ENCODE assay signal across 1 cellular context in the genomic region with DNA sequence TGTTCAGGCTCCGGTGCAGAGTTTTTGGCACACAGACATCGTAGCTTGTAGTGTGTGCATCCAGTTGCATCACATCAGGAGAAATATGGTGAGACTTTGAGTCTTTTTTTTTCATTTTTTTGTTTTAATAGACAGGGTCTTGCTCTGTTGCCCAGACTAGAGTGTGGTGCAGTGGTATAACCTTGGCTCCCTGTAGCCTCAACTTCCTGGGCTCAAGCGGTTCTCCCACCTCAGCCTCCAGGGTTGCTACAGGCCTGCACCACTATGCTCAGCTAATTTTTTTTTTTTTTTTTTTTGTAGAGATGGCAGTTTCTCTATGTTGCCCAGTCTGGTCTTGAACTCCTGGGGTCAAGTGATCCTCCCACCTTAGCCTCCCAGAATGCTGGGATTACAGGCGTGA.
TF ChIP-seq lines count a peak whose summit lies in the region.

No MANE protein-coding gene starts in this region.

TF ChIP-seq in H1, 55 proteins besides CTCF, POLR2A, EP300 and RAD21:
- TF ChIP-seq NANOG (IDR thresholded peaks at IDR 0.05; ENCODE audit: insufficient read depth, low read depth, low read length, poor library complexity, severe bottlenecking), result no peak
- no peak for TF ChIP-seq POU5F1 (IDR thresholded peaks at IDR 0.05; ENCODE audit: low read depth, low read length)
- no peak for TF ChIP-seq CREB1 (IDR thresholded peaks at IDR 0.05)
- no peak for TF ChIP-seq SUZ12 (IDR thresholded peaks at IDR 0.05; ENCODE audit: low read length)
- no peak for TF ChIP-seq RNF2 (IDR thresholded peaks at IDR 0.05; ENCODE audit: borderline replicate concordance, low read depth, low read length, missing control alignments, poor library complexity, severe bottlenecking)
- TF ChIP-seq, protein P1, sequence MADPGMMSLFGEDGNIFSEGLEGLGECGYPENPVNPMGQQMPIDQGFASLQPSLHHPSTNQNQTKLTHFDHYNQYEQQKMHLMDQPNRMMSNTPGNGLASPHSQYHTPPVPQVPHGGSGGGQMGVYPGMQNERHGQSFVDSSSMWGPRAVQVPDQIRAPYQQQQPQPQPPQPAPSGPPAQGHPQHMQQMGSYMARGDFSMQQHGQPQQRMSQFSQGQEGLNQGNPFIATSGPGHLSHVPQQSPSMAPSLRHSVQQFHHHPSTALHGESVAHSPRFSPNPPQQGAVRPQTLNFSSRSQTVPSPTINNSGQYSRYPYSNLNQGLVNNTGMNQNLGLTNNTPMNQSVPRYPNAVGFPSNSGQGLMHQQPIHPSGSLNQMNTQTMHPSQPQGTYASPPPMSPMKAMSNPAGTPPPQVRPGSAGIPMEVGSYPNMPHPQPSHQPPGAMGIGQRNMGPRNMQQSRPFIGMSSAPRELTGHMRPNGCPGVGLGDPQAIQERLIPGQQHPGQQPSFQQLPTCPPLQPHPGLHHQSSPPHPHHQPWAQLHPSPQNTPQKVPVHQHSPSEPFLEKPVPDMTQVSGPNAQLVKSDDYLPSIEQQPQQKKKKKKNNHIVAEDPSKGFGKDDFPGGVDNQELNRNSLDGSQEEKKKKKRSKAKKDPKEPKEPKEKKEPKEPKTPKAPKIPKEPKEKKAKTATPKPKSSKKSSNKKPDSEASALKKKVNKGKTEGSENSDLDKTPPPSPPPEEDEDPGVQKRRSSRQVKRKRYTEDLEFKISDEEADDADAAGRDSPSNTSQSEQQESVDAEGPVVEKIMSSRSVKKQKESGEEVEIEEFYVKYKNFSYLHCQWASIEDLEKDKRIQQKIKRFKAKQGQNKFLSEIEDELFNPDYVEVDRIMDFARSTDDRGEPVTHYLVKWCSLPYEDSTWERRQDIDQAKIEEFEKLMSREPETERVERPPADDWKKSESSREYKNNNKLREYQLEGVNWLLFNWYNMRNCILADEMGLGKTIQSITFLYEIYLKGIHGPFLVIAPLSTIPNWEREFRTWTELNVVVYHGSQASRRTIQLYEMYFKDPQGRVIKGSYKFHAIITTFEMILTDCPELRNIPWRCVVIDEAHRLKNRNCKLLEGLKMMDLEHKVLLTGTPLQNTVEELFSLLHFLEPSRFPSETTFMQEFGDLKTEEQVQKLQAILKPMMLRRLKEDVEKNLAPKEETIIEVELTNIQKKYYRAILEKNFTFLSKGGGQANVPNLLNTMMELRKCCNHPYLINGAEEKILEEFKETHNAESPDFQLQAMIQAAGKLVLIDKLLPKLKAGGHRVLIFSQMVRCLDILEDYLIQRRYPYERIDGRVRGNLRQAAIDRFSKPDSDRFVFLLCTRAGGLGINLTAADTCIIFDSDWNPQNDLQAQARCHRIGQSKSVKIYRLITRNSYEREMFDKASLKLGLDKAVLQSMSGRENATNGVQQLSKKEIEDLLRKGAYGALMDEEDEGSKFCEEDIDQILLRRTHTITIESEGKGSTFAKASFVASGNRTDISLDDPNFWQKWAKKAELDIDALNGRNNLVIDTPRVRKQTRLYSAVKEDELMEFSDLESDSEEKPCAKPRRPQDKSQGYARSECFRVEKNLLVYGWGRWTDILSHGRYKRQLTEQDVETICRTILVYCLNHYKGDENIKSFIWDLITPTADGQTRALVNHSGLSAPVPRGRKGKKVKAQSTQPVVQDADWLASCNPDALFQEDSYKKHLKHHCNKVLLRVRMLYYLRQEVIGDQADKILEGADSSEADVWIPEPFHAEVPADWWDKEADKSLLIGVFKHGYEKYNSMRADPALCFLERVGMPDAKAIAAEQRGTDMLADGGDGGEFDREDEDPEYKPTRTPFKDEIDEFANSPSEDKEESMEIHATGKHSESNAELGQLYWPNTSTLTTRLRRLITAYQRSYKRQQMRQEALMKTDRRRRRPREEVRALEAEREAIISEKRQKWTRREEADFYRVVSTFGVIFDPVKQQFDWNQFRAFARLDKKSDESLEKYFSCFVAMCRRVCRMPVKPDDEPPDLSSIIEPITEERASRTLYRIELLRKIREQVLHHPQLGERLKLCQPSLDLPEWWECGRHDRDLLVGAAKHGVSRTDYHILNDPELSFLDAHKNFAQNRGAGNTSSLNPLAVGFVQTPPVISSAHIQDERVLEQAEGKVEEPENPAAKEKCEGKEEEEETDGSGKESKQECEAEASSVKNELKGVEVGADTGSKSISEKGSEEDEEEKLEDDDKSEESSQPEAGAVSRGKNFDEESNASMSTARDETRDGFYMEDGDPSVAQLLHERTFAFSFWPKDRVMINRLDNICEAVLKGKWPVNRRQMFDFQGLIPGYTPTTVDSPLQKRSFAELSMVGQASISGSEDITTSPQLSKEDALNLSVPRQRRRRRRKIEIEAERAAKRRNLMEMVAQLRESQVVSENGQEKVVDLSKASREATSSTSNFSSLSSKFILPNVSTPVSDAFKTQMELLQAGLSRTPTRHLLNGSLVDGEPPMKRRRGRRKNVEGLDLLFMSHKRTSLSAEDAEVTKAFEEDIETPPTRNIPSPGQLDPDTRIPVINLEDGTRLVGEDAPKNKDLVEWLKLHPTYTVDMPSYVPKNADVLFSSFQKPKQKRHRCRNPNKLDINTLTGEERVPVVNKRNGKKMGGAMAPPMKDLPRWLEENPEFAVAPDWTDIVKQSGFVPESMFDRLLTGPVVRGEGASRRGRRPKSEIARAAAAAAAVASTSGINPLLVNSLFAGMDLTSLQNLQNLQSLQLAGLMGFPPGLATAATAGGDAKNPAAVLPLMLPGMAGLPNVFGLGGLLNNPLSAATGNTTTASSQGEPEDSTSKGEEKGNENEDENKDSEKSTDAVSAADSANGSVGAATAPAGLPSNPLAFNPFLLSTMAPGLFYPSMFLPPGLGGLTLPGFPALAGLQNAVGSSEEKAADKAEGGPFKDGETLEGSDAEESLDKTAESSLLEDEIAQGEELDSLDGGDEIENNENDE (IDR thresholded peaks at IDR 0.05; ENCODE audit: insufficient replicate concordance, low read length), result no peak
- TF ChIP-seq RFX5 (IDR thresholded peaks at IDR 0.05; ENCODE audit: borderline replicate concordance, low read depth, low read length), result no peak
- TF ChIP-seq, protein P2, sequence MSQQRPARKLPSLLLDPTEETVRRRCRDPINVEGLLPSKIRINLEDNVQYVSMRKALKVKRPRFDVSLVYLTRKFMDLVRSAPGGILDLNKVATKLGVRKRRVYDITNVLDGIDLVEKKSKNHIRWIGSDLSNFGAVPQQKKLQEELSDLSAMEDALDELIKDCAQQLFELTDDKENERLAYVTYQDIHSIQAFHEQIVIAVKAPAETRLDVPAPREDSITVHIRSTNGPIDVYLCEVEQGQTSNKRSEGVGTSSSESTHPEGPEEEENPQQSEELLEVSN (IDR thresholded peaks at IDR 0.05), result no peak
- TF ChIP-seq BRCA1 (IDR thresholded peaks at IDR 0.05; ENCODE audit: low read depth, low read length), result no peak
- TF ChIP-seq HDAC2 (IDR thresholded peaks at IDR 0.05; ENCODE audit: borderline replicate concordance in 1 of 2, low read depth in 2 of 2, low read length in 2 of 2), result no peak
- TF ChIP-seq, protein P3, sequence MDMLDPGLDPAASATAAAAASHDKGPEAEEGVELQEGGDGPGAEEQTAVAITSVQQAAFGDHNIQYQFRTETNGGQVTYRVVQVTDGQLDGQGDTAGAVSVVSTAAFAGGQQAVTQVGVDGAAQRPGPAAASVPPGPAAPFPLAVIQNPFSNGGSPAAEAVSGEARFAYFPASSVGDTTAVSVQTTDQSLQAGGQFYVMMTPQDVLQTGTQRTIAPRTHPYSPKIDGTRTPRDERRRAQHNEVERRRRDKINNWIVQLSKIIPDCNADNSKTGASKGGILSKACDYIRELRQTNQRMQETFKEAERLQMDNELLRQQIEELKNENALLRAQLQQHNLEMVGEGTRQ (IDR thresholded peaks at IDR 0.05; ENCODE audit: low read length), result no peak
- TF ChIP-seq, protein P4, sequence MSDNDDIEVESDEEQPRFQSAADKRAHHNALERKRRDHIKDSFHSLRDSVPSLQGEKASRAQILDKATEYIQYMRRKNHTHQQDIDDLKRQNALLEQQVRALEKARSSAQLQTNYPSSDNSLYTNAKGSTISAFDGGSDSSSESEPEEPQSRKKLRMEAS (IDR thresholded peaks at IDR 0.05), result no peak
- no peak for TF ChIP-seq BACH1 (IDR thresholded peaks at IDR 0.05; ENCODE audit: low read length)
- TF ChIP-seq POLR2AphosphoS5 (IDR thresholded peaks at IDR 0.05; ENCODE audit: low read depth, low read length), result no peak
- TF ChIP-seq PHF8 (conservative IDR thresholded peaks at IDR 0.05; ENCODE audit: low read depth, low read length), result no peak
- TF ChIP-seq, protein P5, sequence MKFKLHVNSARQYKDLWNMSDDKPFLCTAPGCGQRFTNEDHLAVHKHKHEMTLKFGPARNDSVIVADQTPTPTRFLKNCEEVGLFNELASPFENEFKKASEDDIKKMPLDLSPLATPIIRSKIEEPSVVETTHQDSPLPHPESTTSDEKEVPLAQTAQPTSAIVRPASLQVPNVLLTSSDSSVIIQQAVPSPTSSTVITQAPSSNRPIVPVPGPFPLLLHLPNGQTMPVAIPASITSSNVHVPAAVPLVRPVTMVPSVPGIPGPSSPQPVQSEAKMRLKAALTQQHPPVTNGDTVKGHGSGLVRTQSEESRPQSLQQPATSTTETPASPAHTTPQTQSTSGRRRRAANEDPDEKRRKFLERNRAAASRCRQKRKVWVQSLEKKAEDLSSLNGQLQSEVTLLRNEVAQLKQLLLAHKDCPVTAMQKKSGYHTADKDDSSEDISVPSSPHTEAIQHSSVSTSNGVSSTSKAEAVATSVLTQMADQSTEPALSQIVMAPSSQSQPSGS (IDR thresholded peaks at IDR 0.05; ENCODE audit: low read length), result no peak
